Comparison of ENCODE assay signal across 12 cellular contexts in genomic region chr4:143357161-143357845, GRCh38. TPM values are rescaled to one million over a fixed set of nuclear protein-coding genes. Genes with fewer than 3 reads are reported as not detected.
DNase-seq lines count a peak whose midpoint lies in the region; ATAC-seq and TF ChIP-seq lines count a peak whose summit lies in the region.
"Had no signal": no experiment of that assay in that cellular context is flagged by ENCODE, and none has a peak within 500 bp of the region (broad histone marks: within the 10 kb centered on the region; RNA-seq: fewer than 3 reads in every experiment).

No MANE protein-coding gene starts in this region.

- TF ChIP-seq CTCF in PC-9 (conservative IDR thresholded peaks at IDR 0.05) = no peak
- no peak for TF ChIP-seq CTCF in foreskin keratinocyte (conservative IDR thresholded peaks at IDR 0.05)

- no peaks in the 10 kb centered on the region for H3K9me3 Mint-ChIP-seq in stimulated activated naive CD8-positive, alpha-beta T cell treated with anti-CD3 and anti-CD28 coated beads, Interleukin-15, amount 100 ng/mL, for 72 hours

- BruUV-seq in PC-9 (replicated peaks; lab: Mats Ljungman, UMichigan) = no TSS peak

- H3K9me3 ChIP-seq in PC-9 (ENCODE audit: insufficient read depth, low read depth) = no peaks in the 10 kb centered on the region

- no peak overlapping the region for H3K4me3 ChIP-seq in PC-9

- H3K36me3 ChIP-seq in PC-9 (ENCODE audit: low read depth) = no peaks in the 10 kb centered on the region

- DNase-seq in PC-9 (peak; percentile 41 to 73), foreskin keratinocyte (peak; percentile 47 to 83), NCI-H1048 (lab: John Stamatoyannopoulos, UW) (no peak), globus pallidus (ENCODE audit: low spot score) (no peak), dermis blood vessel endothelial cell (no peak), AG20443 (ENCODE audit: low spot score) (no peak)
- peak in 1 of 2 donors; percentile 20 for DNase-seq in stimulated activated naive CD8-positive, alpha-beta T cell treated with anti-CD3 and anti-CD28 coated beads, Interleukin-15, amount 100 ng/mL, for 72 hours
- DNase-seq: caudate nucleus; NCI-H187 treated with DMSO at 0.1 percent for 48 hours; stimulated activated naive CD4-positive, alpha-beta T cell treated with Interleukin-2 at 50 U/mL for 16 hours had no signal

- H3K9me2 ChIP-seq in PC-9 (ENCODE audit: insufficient read depth) = no peaks in the 10 kb centered on the region

- no peak overlapping the region for H2AFZ ChIP-seq in PC-9

- H3F3A ChIP-seq in PC-9 (ENCODE audit: insufficient read depth, low read depth) = peaks cover 19% of the 10 kb centered on the region; the same call in 1 of the 2 replicates

- peaks cover 59% of the 10 kb centered on the region for H3K79me2 ChIP-seq in PC-9 (ENCODE audit: low read depth)

- peaks cover 67% of the 10 kb centered on the region for H3K4me1 ChIP-seq in PC-9 (replicated peaks; ENCODE audit: insufficient read depth)
- H3K4me1 ChIP-seq in foreskin keratinocyte = peaks cover 71% of the 10 kb centered on the region

- intact Hi-C loops in PC-9 (cut with micrococcal nuclease; ENCODE audit: unreplicated experiment) = loop anchor here (10.0 kb wide), 1 partner anchor 883 kb away; no protein-coding TSS in a partner anchor

- POLR2A ChIA-PET in PC-9 (lab: Charles Lee; ENCODE audit: unreplicated experiment) = interaction anchor here (0.6 kb wide), 1 partner anchor 11 kb away, joined by 6 read pairs; no protein-coding TSS in a partner anchor

- H3K4me3 Mint-ChIP-seq in stimulated activated naive CD8-positive, alpha-beta T cell treated with anti-CD3 and anti-CD28 coated beads, Interleukin-15, amount 100 ng/mL, for 72 hours = no peak overlapping the region

- peak; percentile 25 for ATAC-seq in GM21717 (IDR thresholded peaks at IDR 0.05; ENCODE audit: unreplicated experiment)
- peak; percentile 79 for ATAC-seq in foreskin keratinocyte
- peak; percentile 32 for ATAC-seq in stimulated activated naive CD8-positive, alpha-beta T cell treated with anti-CD3 and anti-CD28 coated beads, Interleukin-15, amount 100 ng/mL, for 72 hours
- ATAC-seq: HCT116 had no signal

- H3K27me3 ChIP-seq in PC-9 (ENCODE audit: insufficient read depth, low read depth) (no peaks in the 10 kb centered on the region), foreskin keratinocyte (no peaks in the 10 kb centered on the region)

- H3K4me2 ChIP-seq in PC-9 = peak overlapping the region; percentile 14; the same call in 1 of the 2 replicates

- peak overlapping the region; percentile 87 for H3K27ac ChIP-seq in PC-9
- peak overlapping the region; percentile 45 for H3K27ac ChIP-seq in foreskin keratinocyte

- peaks cover 10% of the 10 kb centered on the region for H3K27me3 Mint-ChIP-seq in stimulated activated naive CD8-positive, alpha-beta T cell treated with anti-CD3 and anti-CD28 coated beads, Interleukin-15, amount 100 ng/mL, for 72 hours

- peaks cover 40% of the 10 kb centered on the region for H3K4me1 Mint-ChIP-seq in stimulated activated naive CD8-positive, alpha-beta T cell treated with anti-CD3 and anti-CD28 coated beads, Interleukin-15, amount 100 ng/mL, for 72 hours

- no peak overlapping the region for H3K27ac Mint-ChIP-seq in stimulated activated naive CD8-positive, alpha-beta T cell treated with anti-CD3 and anti-CD28 coated beads, Interleukin-15, amount 100 ng/mL, for 72 hours

- H4K20me1 ChIP-seq in PC-9 (ENCODE audit: insufficient read depth) = no peaks in the 10 kb centered on the region

- CTCF ChIA-PET in PC-9 (lab: Charles Lee) = no interaction called here

RNA-seq across cellular contexts. Expression of gene GAB1, which starts 20.6 kb away (rescaled TPM):
- 27.4 and 29.4 TPM in 2 replicates for total RNA-seq in PC-9 (2021)
- 10.4 and 12.8 TPM in 2 replicates for total RNA-seq in foreskin keratinocyte
- polyA plus RNA-seq in foreskin keratinocyte = 1.3 and 1.8 TPM in 2 replicates
- 25.8 and 34.5 TPM in 2 replicates for total RNA-seq in dermis blood vessel endothelial cell

Comparison
In these comparisons a context has a peak if more than half of its experiments do, and no peak if none do; other contexts are left out.
1. ATAC-seq: peak in every context shown above with its lines; median percentile 79 in foreskin keratinocyte; 32 in stimulated activated naive CD8-positive, alpha-beta T cell treated with anti-CD3 and anti-CD28 coated beads, Interleukin-15, amount 100 ng/mL, for 72 hours; 25 in GM21717.
2. DNase-seq: peak in PC-9 (2 of 2) and foreskin keratinocyte (2 of 2); none in NCI-H1048 (single experiment), globus pallidus (single experiment), dermis blood vessel endothelial cell (single experiment) and AG20443 (single experiment).